ENCODE assay signal across 10 cellular contexts in the genomic region with DNA sequence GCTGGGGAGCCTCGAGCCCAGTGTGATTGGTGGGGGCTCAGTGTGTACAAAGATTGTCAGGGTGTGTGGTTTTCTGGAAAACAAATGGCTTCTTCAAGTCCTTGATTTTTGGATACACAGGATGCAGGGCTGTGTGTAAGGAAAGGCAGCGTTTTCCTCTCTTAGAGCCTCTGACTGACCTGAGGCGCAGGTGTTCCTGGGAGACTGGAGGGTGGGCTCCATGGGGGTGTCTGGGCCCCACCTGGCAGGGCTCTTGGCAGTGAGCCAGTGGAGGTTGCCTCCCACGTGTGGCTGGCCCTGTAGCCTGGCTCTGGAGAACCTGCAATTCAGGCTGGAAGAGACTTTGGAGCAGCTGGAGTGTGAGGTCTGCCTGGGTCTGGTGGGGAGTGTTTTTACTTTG. TPM values are rescaled to one million over a fixed set of nuclear protein-coding genes. Genes with fewer than 3 reads are reported as not detected.
DNase-seq lines count a peak whose midpoint lies in the region; ATAC-seq and TF ChIP-seq lines count a peak whose summit lies in the region.
"Had no signal": no experiment of that assay in that cellular context is flagged by ENCODE, and none has a peak within 500 bp of the region (broad histone marks: within the 10 kb centered on the region; RNA-seq: fewer than 3 reads in every experiment).

No MANE protein-coding gene starts in this region.

- CTCF ChIA-PET in A673 (lab: Charles Lee) (no interaction called here), RWPE1 (lab: Yijun Ruan, JAX) (no interaction called here)

- peak overlapping the region; percentile 3 to 25 for H3K9ac ChIP-seq in liver (ENCODE audit: low read depth in 1 of 2, low read length in 2 of 2)

- H3K27me3 ChIP-seq in A673 (replicated peaks; ENCODE audit: insufficient read depth, low read depth, low read length, poor library complexity) (no peaks in the 10 kb centered on the region), liver (ENCODE audit: control insufficient read depth in 4 of 4, insufficient read depth in 4 of 4, low read length in 3 of 4) (no peaks in the 10 kb centered on the region)

- WGBS in liver, result 45% methylated on average over 4 of the region's 4 CpGs

- intact Hi-C loops in A673 (cut with micrococcal nuclease; ENCODE audit: unreplicated experiment) (no loop called here), head of caudate nucleus (cut with DNase I) (no loop called here)

- POLR2A ChIA-PET in A673 (lab: Charles Lee; ENCODE audit: low non-redundant PET) (no interaction called here), RWPE1 (lab: Yijun Ruan, JAX; ENCODE audit: low non-redundant PET) (no interaction called here)

- DNase-seq in A673 (ENCODE audit: low spot score) (no peak), DMS79 treated with DMSO at 0.1 percent for 48 hours (lab: John Stamatoyannopoulos, UW) (peak; percentile 40), RWPE1 (ENCODE audit: low spot score) (no peak), head of caudate nucleus (no peak), superior temporal gyrus (ENCODE audit: extremely low spot score) (no peak), GDM1 (lab: John Stamatoyannopoulos, UW) (no peak)
- DNase-seq: CD8-positive, alpha-beta T cell; NCI-H226 had no signal

- no peaks in the 10 kb centered on the region for H3K9me3 ChIP-seq in A673 (ENCODE audit: low read depth, low read length, poor library complexity, severe bottlenecking)
- no peaks in the 10 kb centered on the region for H3K9me3 ChIP-seq in liver (ENCODE audit: control insufficient read depth in 4 of 4, low read length in 3 of 4)

- H3K27ac ChIP-seq in A673 (ENCODE audit: low read depth, low read length, poor library complexity, severe bottlenecking) (peak overlapping the region; percentile 2), RWPE1 (peak overlapping the region; percentile 58), liver (ENCODE audit: low read depth in 1 of 2, low read length in 2 of 2) (peak overlapping the region; percentile 43 to 85)

- H3K4me1 ChIP-seq in A673 (ENCODE audit: insufficient read depth, low read length, poor library complexity, severe bottlenecking) (peaks cover 12% of the 10 kb centered on the region), liver (ENCODE audit: control insufficient read depth in 4 of 4, insufficient read depth in 4 of 4, low read length in 3 of 4) (peaks cover 10 to 63% (median 52%) of the 10 kb centered on the region in 4 donors)

- TF ChIP-seq CTCF in A673 (conservative IDR thresholded peaks at IDR 0.05; ENCODE audit: low read depth, low read length) (no peak), RWPE1 (conservative IDR thresholded peaks at IDR 0.05; ENCODE audit: low read depth) (no peak), liver (IDR thresholded peaks at IDR 0.05; ENCODE audit: low read depth, low read length, missing input control) (no peak)

- no peak for TF ChIP-seq RAD21 in liver (IDR thresholded peaks at IDR 0.05)

- H3K36me3 ChIP-seq in A673 (ENCODE audit: insufficient read depth, low read length, poor library complexity, severe bottlenecking) (no peaks in the 10 kb centered on the region), liver (ENCODE audit: control insufficient read depth in 4 of 4, insufficient read depth in 3 of 4, low read depth in 1 of 4, low read length in 3 of 4) (peaks cover 0 to 2% (median 0%) of the 10 kb centered on the region in 4 donors)

- no peak for ATAC-seq in HG02870 (IDR thresholded peaks at IDR 0.05; ENCODE audit: unreplicated experiment)
- ATAC-seq: CD8-positive, alpha-beta T cell had no signal

- no peak overlapping the region for H3K4me3 ChIP-seq in A673 (ENCODE audit: low read depth, low read length, poor library complexity, severe bottlenecking)
- no peak overlapping the region for H3K4me3 ChIP-seq in liver (ENCODE audit: low read depth in 1 of 3, low read length in 3 of 3)

- no TSS peak for BruUV-seq in A673 (replicated peaks; lab: Mats Ljungman, UMichigan)

TF ChIP-seq in liver, 16 proteins besides CTCF, POLR2A, EP300 and RAD21:
- TF ChIP-seq RXRA (IDR thresholded peaks at IDR 0.05) (no peak), NR2F2 (IDR thresholded peaks at IDR 0.05) (no peak), EGR1 (IDR thresholded peaks at IDR 0.05; ENCODE audit: low read depth in 2 of 2) (no peak), FOXA1 (IDR thresholded peaks at IDR 0.05) (no peak), SP1 (IDR thresholded peaks at IDR 0.05) (no peak), HNF4G (IDR thresholded peaks at IDR 0.05) (no peak), HNF4A (conservative IDR thresholded peaks at IDR 0.05) (no peak), FOXA2 (IDR thresholded peaks at IDR 0.05) (no peak), MAX (IDR thresholded peaks at IDR 0.05) (no peak), YY1 (IDR thresholded peaks at IDR 0.05) (no peak), GABPA (IDR thresholded peaks at IDR 0.05 in 1 of 2, conservative IDR thresholded peaks at IDR 0.05 in 1 of 2) (no peak), ZBTB33 (IDR thresholded peaks at IDR 0.05) (no peak), JUND (IDR thresholded peaks at IDR 0.05) (no peak)
- TF ChIP-seq, protein P1, sequence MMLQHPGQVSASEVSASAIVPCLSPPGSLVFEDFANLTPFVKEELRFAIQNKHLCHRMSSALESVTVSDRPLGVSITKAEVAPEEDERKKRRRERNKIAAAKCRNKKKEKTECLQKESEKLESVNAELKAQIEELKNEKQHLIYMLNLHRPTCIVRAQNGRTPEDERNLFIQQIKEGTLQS (IDR thresholded peaks at IDR 0.05), result no peak

RNA-seq across cellular contexts. Expression of gene FOXK2, which starts 5.0 kb away (rescaled TPM):
- total RNA-seq in A673 (2021) (107 and 116 TPM in 2 replicates), liver (10 to 100 TPM; 13.4 to 16.2 TPM)
- polyA plus RNA-seq in liver, result 1 to 10 TPM; 3.1 to 8.3 TPM

Comparison
In these comparisons a context has a peak if more than half of its experiments do, and no peak if none do; other contexts are left out.
1. H3K27ac ChIP-seq: peak in every context shown above with its lines; median percentile 64 in liver; 58 in RWPE1; 2 in A673.